7 cellular contexts compared by ENCODE assay signal in the genomic region with DNA sequence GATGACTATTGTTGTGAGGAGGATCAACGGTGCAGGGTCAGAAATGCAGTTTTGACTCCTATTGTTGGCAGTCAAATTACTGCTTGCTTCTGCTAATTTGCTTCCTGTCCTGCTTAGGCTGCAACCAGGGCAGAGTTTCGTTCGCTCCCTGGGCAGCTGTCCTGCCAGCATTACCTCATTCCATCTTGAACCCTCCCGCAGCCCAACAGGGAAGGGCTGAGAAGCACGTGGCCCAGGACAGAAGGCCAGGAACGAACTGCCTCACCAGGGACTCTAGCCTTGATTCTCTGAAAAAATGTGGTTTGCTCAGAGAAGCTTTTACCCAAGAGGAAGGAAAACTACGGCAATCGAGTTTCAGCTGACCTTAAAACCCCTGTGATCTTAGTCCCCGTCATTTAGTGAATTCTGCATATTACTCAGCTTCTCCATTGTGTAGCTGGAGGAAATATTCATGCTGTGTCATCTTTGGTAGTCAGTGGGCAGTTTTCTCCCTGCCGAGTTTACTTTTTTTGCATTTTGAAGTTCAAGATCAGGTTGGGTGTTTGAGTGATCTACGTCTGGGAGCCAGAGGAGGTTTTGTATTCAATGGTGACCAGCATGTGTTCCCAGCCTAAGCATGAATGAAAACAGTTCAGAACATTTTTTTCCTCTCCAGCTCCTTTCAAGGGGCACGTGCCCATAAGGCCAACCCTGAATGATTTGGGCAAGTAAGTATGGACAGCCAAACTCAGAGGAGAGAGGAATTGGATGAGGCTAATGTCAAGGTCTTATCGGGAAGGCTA. TPM values are rescaled to one million over a fixed set of nuclear protein-coding genes. Genes with fewer than 3 reads are reported as not detected.
DNase-seq lines count a peak whose midpoint lies in the region; ATAC-seq and TF ChIP-seq lines count a peak whose summit lies in the region.

No MANE protein-coding gene starts in this region.

- H3K4me1 ChIP-seq in PC-3 (ENCODE audit: insufficient read depth, low read length): no peaks in the 10 kb centered on the region
- H3K4me1 ChIP-seq in tibial nerve: peaks cover 0 to 30% (median 7%) of the 10 kb centered on the region in 4 donors

- 18 to 19% methylated on average over 12 to 13 of the region's 13 CpGs for WGBS in tibial nerve, 2 donors

- POLR2A ChIA-PET in PC-3 (lab: Charles Lee; ENCODE audit: unreplicated experiment): no interaction called here

- no peak for TF ChIP-seq POLR2A in tibial nerve (IDR thresholded peaks at IDR 0.05)

- no peak overlapping the region for H2AFZ ChIP-seq in PC-3 (ENCODE audit: low read length)

- H3K79me2 ChIP-seq in PC-3 (ENCODE audit: low read length): no peaks in the 10 kb centered on the region

- no peaks in the 10 kb centered on the region for H3K9me2 ChIP-seq in PC-3 (replicated peaks; ENCODE audit: low read length)

- no peaks in the 10 kb centered on the region for H3K9me3 Mint-ChIP-seq in chondrocyte (ENCODE audit: low read depth)

- no peak overlapping the region for H3K4me3 ChIP-seq in PC-3 (ENCODE audit: low read length)
- H3K4me3 ChIP-seq in tibial nerve: no peak overlapping the region

- no peak overlapping the region for H3K4me3 Mint-ChIP-seq in chondrocyte (ENCODE audit: unreplicated experiment)

- H3K9ac ChIP-seq in PC-3 (ENCODE audit: low read length): no peak overlapping the region

- H3K27me3 ChIP-seq in PC-3 (ENCODE audit: low read length) (no peaks in the 10 kb centered on the region), tibial nerve (no peaks in the 10 kb centered on the region)

- H3F3A ChIP-seq in PC-3 (ENCODE audit: low read length, unreplicated experiment): no peaks in the 10 kb centered on the region

- TF ChIP-seq EP300 in tibial nerve (IDR thresholded peaks at IDR 0.05): peak; percentile 82 to 92

- no peaks in the 10 kb centered on the region for H4K20me1 ChIP-seq in PC-3 (ENCODE audit: low read length)

- H3K27me3 Mint-ChIP-seq in chondrocyte (ENCODE audit: low read depth): no peaks in the 10 kb centered on the region

- H3K27ac ChIP-seq in PC-3 (ENCODE audit: low read length) (peak overlapping the region; percentile 9; the same call in 1 of the 2 replicates), tibial nerve (peak overlapping the region; percentile 5 to 84 (median 66))

- intact Hi-C loops in PC-3 (cut with micrococcal nuclease): no loop called here

- H3K4me2 ChIP-seq in PC-3 (ENCODE audit: low read length): no peak overlapping the region

- no peaks in the 10 kb centered on the region for H3K36me3 ChIP-seq in PC-3 (ENCODE audit: low read depth, low read length)
- no peaks in the 10 kb centered on the region for H3K36me3 ChIP-seq in tibial nerve

- no peaks in the 10 kb centered on the region for H3K36me3 Mint-ChIP-seq in chondrocyte (ENCODE audit: low read depth)

- no TSS peak for BruUV-seq in PC-3 (replicated peaks; lab: Mats Ljungman, UMichigan)

- peak; percentile 15 for DNase-seq in PC-3
- no peak for DNase-seq in chondrocyte (ENCODE audit: low spot score)
- DNase-seq in lung microvascular endothelial cell (ENCODE audit: low read depth in 2 of 2): peak; percentile 74 to 96
- peak; percentile 69 to 86 for DNase-seq in tibial nerve (ENCODE audit: low spot score in 2 of 2)
- no peak for DNase-seq in HUDEP-2 (lab: John Stamatoyannopoulos, UW; ENCODE audit: unreplicated experiment in 76 of 76)

- peak; percentile 89 for ATAC-seq in GM18867 (IDR thresholded peaks at IDR 0.05; ENCODE audit: unreplicated experiment)
- ATAC-seq in HG02840 (IDR thresholded peaks at IDR 0.05; ENCODE audit: low FRiP score, unreplicated experiment): peak; percentile 95
- no peak for ATAC-seq in PC-3

- no peak for TF ChIP-seq CTCF in PC-3 (conservative IDR thresholded peaks at IDR 0.05; ENCODE audit: low read depth, low read length)
- TF ChIP-seq CTCF in chondrocyte (IDR thresholded peaks at IDR 0.05): no peak
- no peak for TF ChIP-seq CTCF in tibial nerve (IDR thresholded peaks at IDR 0.05)

- H3K9me3 ChIP-seq in PC-3 (ENCODE audit: low read length) (no peaks in the 10 kb centered on the region), tibial nerve (no peaks in the 10 kb centered on the region)

- CTCF ChIA-PET in PC-3 (lab: Charles Lee): no interaction called here

- H3K4me1 Mint-ChIP-seq in chondrocyte (ENCODE audit: low read depth): peaks cover 17% of the 10 kb centered on the region

- peak overlapping the region; percentile 67 for H3K27ac Mint-ChIP-seq in chondrocyte (ENCODE audit: unreplicated experiment)

RNA-seq across cellular contexts. Expression of gene TLNRD1, which starts 23.0 kb away (rescaled TPM):
- total RNA-seq in PC-3 (2014; rRNA removed): 17.8 and 29.9 TPM in 2 replicates
- 11.4 to 18.7 TPM (median 17.0 TPM) in 3 replicates for total RNA-seq in chondrocyte
- total RNA-seq in lung microvascular endothelial cell: 7.0 and 9.9 TPM in 2 replicates
- 10 to 100 TPM; 18.8 to 46.5 (median 30.0) TPM for total RNA-seq in tibial nerve

RNA-seq across cellular contexts. Expression of gene MESD, which starts 34.1 kb away (rescaled TPM):
- total RNA-seq in PC-3 (2014; rRNA removed): 21.1 and 21.2 TPM in 2 replicates
- total RNA-seq in chondrocyte: 23.5 to 26.5 TPM (median 23.8 TPM) in 3 replicates
- total RNA-seq in lung microvascular endothelial cell: 11.6 and 13.3 TPM in 2 replicates
- total RNA-seq in tibial nerve: 10 to 100 TPM; 21.2 to 43.8 (median 35.1) TPM

Comparison
In these comparisons a context has a peak if more than half of its experiments do, and no peak if none do; other contexts are left out.
1. DNase-seq: peak in PC-3 (single experiment), lung microvascular endothelial cell (2 of 2) and tibial nerve (2 of 2); none in chondrocyte (single experiment) and HUDEP-2 (0 of 76).